In the genomic region with DNA sequence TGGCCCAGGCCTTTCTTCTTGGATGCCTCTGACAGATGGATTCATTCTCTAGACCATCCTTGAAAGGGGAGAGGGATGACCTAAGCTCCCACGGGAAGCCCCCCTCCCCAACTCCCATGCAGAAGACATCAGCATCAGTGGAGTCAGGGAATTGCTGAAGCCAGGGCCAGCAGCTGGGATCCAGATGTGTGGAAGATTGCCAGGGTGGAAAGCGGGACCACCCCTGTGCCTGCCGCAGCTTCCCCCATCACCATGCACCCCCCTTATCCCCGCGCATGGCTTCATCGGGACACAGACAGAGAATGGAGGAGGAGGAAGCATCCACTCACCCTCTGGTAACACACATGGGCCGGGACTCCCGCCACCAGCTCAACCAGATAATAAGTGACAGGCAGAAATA, we compare ENCODE assay signal across 28 cellular contexts.
"Had no signal": no experiment of that assay in that cellular context is flagged by ENCODE, and none has a peak within 500 bp of the region (broad histone marks: within the 10 kb centered on the region; RNA-seq: fewer than 3 reads in every experiment).

No MANE protein-coding gene starts in this region.

- H3K36me3 ChIP-seq: SJCRH30 had no signal

- ATAC-seq: Panc1, Right ventricle myocardium inferior had no signal

- DNase-seq: Karpas-422, MM.1S, MV-4-11, NCI-H1092, NCI-H1105, NCI-H1417 treated with DMSO at 0.1 percent for 48 hours, NCI-H1436 treated with DMSO at 0.1 percent for 48 hours, NCI-H1694 treated with DMSO at 0.1 percent for 48 hours, NCI-H187 treated with DMSO at 0.1 percent for 48 hours, NCI-H2029, NCI-H2171 treated with DMSO at 0.1 percent for 48 hours, NCI-H2227 treated with DMSO at 0.1 percent for 48 hours, NCI-H345, NCI-H446, NCI-H510A treated with DMSO at 0.1 percent for 48 hours, NCI-H524 treated with DMSO at 0.1 percent for 48 hours, NCI-H526 treated with DMSO at 0.1 percent for 48 hours, NCI-H774, PC-9, SHP77, SIG-M5, SJCRH30 had no signal

- H3K4me3 ChIP-seq: PC-9, SJCRH30, SK-N-MC had no signal

- H3K27me3 ChIP-seq: SJCRH30 had no signal

- H3K9me3 ChIP-seq: SJCRH30 had no signal

- H3K27ac ChIP-seq: KMS-11, PC-9, RWPE1, SJCRH30, SK-N-MC had no signal

- H3K4me2 ChIP-seq: KMS-11, PC-9 had no signal

- H2AFZ ChIP-seq: PC-9 had no signal

- FAIRE-seq: RCC 7860 had no signal
